8 cellular contexts compared by ENCODE assay signal in genomic region chr12:389138-390096, GRCh38. TPM values are rescaled to one million over a fixed set of nuclear protein-coding genes. Genes with fewer than 3 reads are reported as not detected.
DNase-seq lines count a peak whose midpoint lies in the region; ATAC-seq lines count a peak whose summit lies in the region.

Gene KDM5A (minus strand): TSS chr12:389320. CDS start chr12:389091, 229 bp downstream.

- peak within 1 kb of the TSS; percentile 85 for H3K4me3 ChIP-seq in ectodermal cell (ENCODE audit: insufficient read depth, low read depth, low read length)

- peak within 1 kb of the TSS; percentile 99 for H3K27ac ChIP-seq in ectodermal cell (ENCODE audit: insufficient read depth, low read depth, low read length, poor library complexity, severe bottlenecking)

- DNase-seq in AG08395 (ENCODE audit: low spot score) (peak; percentile 94), memory B cell (ENCODE audit: low spot score in 2 of 2) (peak; percentile 91 to 92), NCI-H748 (lab: John Stamatoyannopoulos, UW; ENCODE audit: unreplicated experiment) (no peak)
- peak; percentile 92 for DNase-seq in activated CD4-positive, alpha-beta T cell treated with anti-CD3 and anti-CD28 coated beads, Interleukin-2, amount 10 ng/mL, durations not matched to agents 7 days and 5 days
- peak; percentile 86 for DNase-seq in stimulated activated CD8-positive, alpha-beta memory T cell treated with anti-CD3 and anti-CD28 coated beads, Interleukin-12 subunit alpha, Interleukin-12 subunit beta, amount 100 ng/mL, for 4 hours (ENCODE audit: low read depth)

- peak; percentile 93 for ATAC-seq in GM19351 (IDR thresholded peaks at IDR 0.05; ENCODE audit: unreplicated experiment)
- ATAC-seq in HG03521 (IDR thresholded peaks at IDR 0.05; ENCODE audit: unreplicated experiment), result peak; percentile 93
- peak; percentile 92 for ATAC-seq in memory B cell (ENCODE audit: low read depth)

- no peaks in the 10 kb centered on the region for H3K9me3 ChIP-seq in ectodermal cell (ENCODE audit: control insufficient read depth, low read length)

- no peaks in the 10 kb centered on the region for H3K9me3 Mint-ChIP-seq in activated CD4-positive, alpha-beta T cell treated with anti-CD3 and anti-CD28 coated beads, Interleukin-2, amount 10 ng/mL, durations not matched to agents 7 days and 5 days
- peaks cover 1% of the 10 kb centered on the region for H3K9me3 Mint-ChIP-seq in memory B cell

- POLR2A ChIA-PET in activated CD4-positive, alpha-beta T cell treated with anti-CD3 and anti-CD28 coated beads, Interleukin-2, amount 10 ng/mL, durations not matched to agents 7 days and 5 days (lab: Charles Lee), result interaction anchor here (0.7 to 0.8 kb wide), 2 partner anchors 164 to 362 kb away, joined by 3 read pairs; no protein-coding TSS in a partner anchor

- no peaks in the 10 kb centered on the region for H3K4me1 ChIP-seq in ectodermal cell (ENCODE audit: control insufficient read depth, insufficient read depth, low read length)

- WGBS in ectodermal cell, 2 experiments, result 1% methylated on average over 53 of the region's 53 CpGs

- CTCF ChIA-PET in activated CD4-positive, alpha-beta T cell treated with anti-CD3 and anti-CD28 coated beads, Interleukin-2, amount 10 ng/mL, durations not matched to agents 7 days and 5 days (lab: Charles Lee), result interaction anchor here (0.6 to 2.1 kb wide), 6 partner anchors 10 to 186 kb away, joined by 3 to 5 read pairs (median 4); partner anchors contain the start of gene CCDC77

- no peaks in the 10 kb centered on the region for H3K27me3 Mint-ChIP-seq in activated CD4-positive, alpha-beta T cell treated with anti-CD3 and anti-CD28 coated beads, Interleukin-2, amount 10 ng/mL, durations not matched to agents 7 days and 5 days
- no peaks in the 10 kb centered on the region for H3K27me3 Mint-ChIP-seq in memory B cell

- H3K27ac Mint-ChIP-seq in activated CD4-positive, alpha-beta T cell treated with anti-CD3 and anti-CD28 coated beads, Interleukin-2, amount 10 ng/mL, durations not matched to agents 7 days and 5 days, result peak within 1 kb of the TSS; percentile 99
- H3K27ac Mint-ChIP-seq in memory B cell, result peak within 1 kb of the TSS; percentile 99

- H3K4me3 Mint-ChIP-seq in activated CD4-positive, alpha-beta T cell treated with anti-CD3 and anti-CD28 coated beads, Interleukin-2, amount 10 ng/mL, durations not matched to agents 7 days and 5 days, result peak within 1 kb of the TSS; percentile 92
- peak within 1 kb of the TSS; percentile 100 for H3K4me3 Mint-ChIP-seq in memory B cell

- H3K36me3 ChIP-seq in ectodermal cell (ENCODE audit: control insufficient read depth, insufficient read depth, low read length), result no peaks in the 10 kb centered on the region

- no peaks in the 10 kb centered on the region for H3K27me3 ChIP-seq in ectodermal cell (ENCODE audit: control insufficient read depth, insufficient read depth, low read length, poor library complexity, severe bottlenecking)

- peaks cover 32% of the 10 kb centered on the region for H3K4me1 Mint-ChIP-seq in activated CD4-positive, alpha-beta T cell treated with anti-CD3 and anti-CD28 coated beads, Interleukin-2, amount 10 ng/mL, durations not matched to agents 7 days and 5 days
- H3K4me1 Mint-ChIP-seq in memory B cell, result peaks cover 16% of the 10 kb centered on the region

- peaks cover 25% of the 10 kb centered on the region for H3K36me3 Mint-ChIP-seq in activated CD4-positive, alpha-beta T cell treated with anti-CD3 and anti-CD28 coated beads, Interleukin-2, amount 10 ng/mL, durations not matched to agents 7 days and 5 days (ENCODE audit: low read depth)
- peaks cover 4% of the 10 kb centered on the region for H3K36me3 Mint-ChIP-seq in memory B cell

RNA-seq across cellular contexts. Expression of gene KDM5A, which starts in this region (rescaled TPM):
- total RNA-seq in activated CD4-positive, alpha-beta T cell treated with anti-CD3 and anti-CD28 coated beads, Interleukin-2, amount 10 ng/mL, durations not matched to agents 7 days and 5 days, result 10 to 100 TPM; 73.4 to 92.2 TPM
- polyA plus RNA-seq in ectodermal cell (2013, experiment 1 of 4), result 21.5 TPM
- polyA plus RNA-seq in ectodermal cell (2013, experiment 2 of 4), result 28.3 TPM
- polyA plus RNA-seq in ectodermal cell (2013, experiment 3 of 4), result 19.2 TPM
- 23.3 TPM for polyA plus RNA-seq in ectodermal cell (2013, experiment 4 of 4)
